ENCODE assay signal across 1 cellular context in the genomic region with DNA sequence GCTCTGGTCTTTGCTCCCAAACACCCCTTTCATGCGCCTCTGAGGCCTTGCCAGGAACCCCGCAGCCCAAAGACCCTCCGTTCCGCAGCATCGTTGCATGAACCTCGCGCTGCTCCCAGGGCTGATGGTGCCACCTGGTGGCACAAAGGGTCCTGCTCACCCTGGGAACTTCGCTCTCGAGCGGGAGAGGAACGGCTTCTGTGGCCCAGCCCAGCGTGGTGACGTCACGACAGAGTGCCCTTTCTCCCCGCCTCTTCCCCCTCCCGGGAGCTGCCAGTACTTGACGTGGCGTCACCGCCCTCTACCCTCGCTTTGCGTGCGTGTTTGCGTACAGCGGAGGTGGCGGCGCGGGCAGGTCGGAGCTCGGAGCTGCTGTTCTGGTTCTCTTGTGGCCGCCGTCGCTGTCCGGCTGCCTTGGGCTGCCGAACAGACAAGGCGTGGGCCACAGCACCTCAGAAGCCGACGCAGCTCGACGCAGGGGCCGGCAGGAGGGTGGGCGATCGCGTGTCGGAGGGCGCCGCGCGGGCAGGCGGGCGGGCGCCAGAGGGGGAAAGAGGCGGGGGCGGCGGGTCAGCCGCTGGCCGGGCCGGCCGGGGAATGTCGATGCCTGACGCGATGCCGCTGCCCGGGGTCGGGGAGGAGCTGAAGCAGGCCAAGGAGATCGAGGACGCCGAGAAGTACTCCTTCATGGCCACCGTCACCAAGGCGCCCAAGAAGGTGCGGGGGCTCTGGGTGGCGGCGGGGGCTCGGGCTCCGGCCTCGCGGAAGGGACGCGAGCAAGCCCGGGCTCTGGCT.
TF ChIP-seq lines count a peak whose summit lies in the region.

A gene (plus strand): TSS at position 310 of the 795 bp plus-strand sequence. CDS start 288 bp downstream, at position 598.

TF ChIP-seq in K562, 482 proteins besides CTCF, POLR2A, EP300 and RAD21 (continued from another document and continues in another):
- TF ChIP-seq, protein P1, sequence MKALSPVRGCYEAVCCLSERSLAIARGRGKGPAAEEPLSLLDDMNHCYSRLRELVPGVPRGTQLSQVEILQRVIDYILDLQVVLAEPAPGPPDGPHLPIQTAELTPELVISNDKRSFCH (CRISPR knock-in tag; IDR thresholded peaks at IDR 0.05), result no peak
- TF ChIP-seq, protein P1 (tag; IDR thresholded peaks at IDR 0.05), result peak; percentile 32
- TF ChIP-seq FOSL1 (tag; conservative IDR thresholded peaks at IDR 0.05) (peak; percentile 61), CEBPB (tag; IDR thresholded peaks at IDR 0.05) (0 out of 2 replicates have a peak, but pooled peaks have one; percentile 16), ZEB2 (IDR thresholded peaks at IDR 0.05) (no peak), KHSRP (IDR thresholded peaks at IDR 0.05) (peak; percentile 96), MECOM (CRISPR knock-in tag; IDR thresholded peaks at IDR 0.05) (no peak), EWSR1 (IDR thresholded peaks at IDR 0.05; ENCODE audit: borderline replicate concordance, low read depth, partially characterized antibody) (no peak), HNRNPL (IDR thresholded peaks at IDR 0.05; ENCODE audit: low read depth, low read length) (0 out of 2 replicates have a peak, but pooled peaks have one; percentile 73), DDX20 (tag; IDR thresholded peaks at IDR 0.05; ENCODE audit: low read depth) (no peak), ETV6 (IDR thresholded peaks at IDR 0.05; ENCODE audit: borderline replicate concordance in 1 of 2, low read depth in 2 of 2, low read length in 1 of 2) (0 out of 4 replicates have a peak, but pooled peaks of 1 of the 2 experiments have one; percentile 25), ETV6 (CRISPR knock-in tag; IDR thresholded peaks at IDR 0.05; ENCODE audit: borderline replicate concordance) (peak; percentile 95), TGIF2 (CRISPR knock-in tag; IDR thresholded peaks at IDR 0.05) (peak; percentile 90; the same call in 1 of the 2 replicates), MTA3 (IDR thresholded peaks at IDR 0.05; ENCODE audit: borderline replicate concordance) (peak; percentile 93), NR2C2 (CRISPR knock-in tag; IDR thresholded peaks at IDR 0.05) (peak; percentile 93), NR2C2 (tag; IDR thresholded peaks at IDR 0.05) (peak; percentile 98), ETS2 (tag; IDR thresholded peaks at IDR 0.05; ENCODE audit: borderline replicate concordance, poor library complexity, severe bottlenecking) (no peak), TOE1 (IDR thresholded peaks at IDR 0.05; ENCODE audit: borderline replicate concordance) (peak; percentile 64; the same call in 1 of the 2 replicates), TOE1 (CRISPR knock-in tag; IDR thresholded peaks at IDR 0.05; ENCODE audit: borderline replicate concordance, low read depth) (no peak), MYC (IDR thresholded peaks at IDR 0.05; ENCODE audit: low read depth, low read length) (peak; percentile 60), MYC (CRISPR knock-in tag; IDR thresholded peaks at IDR 0.05; ENCODE audit: borderline replicate concordance, low read depth) (0 out of 2 replicates have a peak, but pooled peaks have one; percentile 56), EGR1 (conservative IDR thresholded peaks at IDR 0.05) (peak; percentile 99), FOS (IDR thresholded peaks at IDR 0.05; ENCODE audit: extremely low read depth, insufficient read length) (no peak), RBBP5 (IDR thresholded peaks at IDR 0.05; ENCODE audit: borderline replicate concordance, insufficient read depth, low read length, poor library complexity, severe bottlenecking) (peak; percentile 80), YY1 (IDR thresholded peaks at IDR 0.05; ENCODE audit: borderline replicate concordance in 1 of 3, control insufficient read depth in 1 of 3, extremely low read depth in 1 of 3, insufficient read depth in 3 of 3, insufficient read length in 1 of 3, insufficient replicate concordance in 2 of 3, low read depth in 1 of 3, low read length in 2 of 3) (peak; percentile 43 to 96 (median 95)), SIN3A (IDR thresholded peaks at IDR 0.05; ENCODE audit: borderline replicate concordance in 2 of 2, control insufficient read depth in 1 of 2, low read depth in 2 of 2, low read length in 2 of 2) (peak in 1 of 2 experiments; percentile 66; a peak in 1 of 4 replicates), WHSC1 (IDR thresholded peaks at IDR 0.05; ENCODE audit: low read length) (no peak), PML (IDR thresholded peaks at IDR 0.05; ENCODE audit: low read length) (peak; percentile 67), SREBF2 (CRISPR knock-in tag; IDR thresholded peaks at IDR 0.05) (no peak), NBN (IDR thresholded peaks at IDR 0.05; ENCODE audit: low read depth) (peak; percentile 100), TAF15 (IDR thresholded peaks at IDR 0.05; ENCODE audit: low read depth, low read length) (no peak), SOX6 (IDR thresholded peaks at IDR 0.05) (peak; percentile 66), SIN3B (IDR thresholded peaks at IDR 0.05; ENCODE audit: low read depth) (peak; percentile 51), ZKSCAN3 (CRISPR knock-in tag; IDR thresholded peaks at IDR 0.05) (no peak), NFE2L1 (tag; IDR thresholded peaks at IDR 0.05; ENCODE audit: borderline replicate concordance, low read depth) (no peak), POLR2H (tag; IDR thresholded peaks at IDR 0.05; ENCODE audit: low read depth) (peak; percentile 72), TEAD1 (CRISPR knock-in tag; IDR thresholded peaks at IDR 0.05) (peak in 1 of 2 experiments; percentile 74; a peak in 2 of 4 replicates), ZNF79 (CRISPR knock-in tag; IDR thresholded peaks at IDR 0.05; ENCODE audit: low read depth) (no peak), ZNF232 (CRISPR knock-in tag; IDR thresholded peaks at IDR 0.05) (0 out of 2 replicates have a peak, but pooled peaks have one; percentile 50), SPI1 (IDR thresholded peaks at IDR 0.05; ENCODE audit: borderline replicate concordance, low read depth, low read length) (peak; percentile 61; the same call in 1 of the 2 replicates), ARID2 (IDR thresholded peaks at IDR 0.05) (peak; percentile 100), ELF2 (CRISPR knock-in tag; IDR thresholded peaks at IDR 0.05) (0 out of 2 replicates have a peak, but pooled peaks have one; percentile 18), FOXM1 (IDR thresholded peaks at IDR 0.05; ENCODE audit: low read depth) (no peak), FOXM1 (CRISPR knock-in tag; IDR thresholded peaks at IDR 0.05; ENCODE audit: low read depth) (peak; percentile 71; the same call in 1 of the 2 replicates), TBL1XR1 (IDR thresholded peaks at IDR 0.05; ENCODE audit: low read length in 2 of 2) (peak in 1 of 2 experiments; percentile 73; a peak in 1 of 4 replicates), ESRRA (IDR thresholded peaks at IDR 0.05; ENCODE audit: borderline replicate concordance, low read depth) (peak; percentile 80), TEAD4 (IDR thresholded peaks at IDR 0.05; ENCODE audit: low read length) (peak; percentile 11; the same call in 1 of the 2 replicates), TEAD4 (CRISPR knock-in tag; IDR thresholded peaks at IDR 0.05; ENCODE audit: borderline replicate concordance) (peak; percentile 72; the same call in 1 of the 2 replicates), ZNF324 (CRISPR knock-in tag; IDR thresholded peaks at IDR 0.05) (no peak), KDM5B (IDR thresholded peaks at IDR 0.05; ENCODE audit: insufficient replicate concordance, low read depth, low read length) (peak; percentile 86), ZC3H11A (IDR thresholded peaks at IDR 0.05; ENCODE audit: low read depth, low read length) (peak; percentile 31; the same call in 1 of the 2 replicates), CBFA2T3 (IDR thresholded peaks at IDR 0.05) (0 out of 2 replicates have a peak, but pooled peaks have one; percentile 3), BHLHE40 (IDR thresholded peaks at IDR 0.05; ENCODE audit: low read length) (peak; percentile 60), HNRNPK (IDR thresholded peaks at IDR 0.05; ENCODE audit: low read depth, low read length, poor library complexity, severe bottlenecking) (no peak), BCOR (IDR thresholded peaks at IDR 0.05) (no peak), ZNF77 (CRISPR knock-in tag; IDR thresholded peaks at IDR 0.05) (no peak), TCFL5 (CRISPR knock-in tag; conservative IDR thresholded peaks at IDR 0.05) (no peak), FOXJ2 (tag; IDR thresholded peaks at IDR 0.05) (peak; percentile 76)
- TF ChIP-seq, protein P2, sequence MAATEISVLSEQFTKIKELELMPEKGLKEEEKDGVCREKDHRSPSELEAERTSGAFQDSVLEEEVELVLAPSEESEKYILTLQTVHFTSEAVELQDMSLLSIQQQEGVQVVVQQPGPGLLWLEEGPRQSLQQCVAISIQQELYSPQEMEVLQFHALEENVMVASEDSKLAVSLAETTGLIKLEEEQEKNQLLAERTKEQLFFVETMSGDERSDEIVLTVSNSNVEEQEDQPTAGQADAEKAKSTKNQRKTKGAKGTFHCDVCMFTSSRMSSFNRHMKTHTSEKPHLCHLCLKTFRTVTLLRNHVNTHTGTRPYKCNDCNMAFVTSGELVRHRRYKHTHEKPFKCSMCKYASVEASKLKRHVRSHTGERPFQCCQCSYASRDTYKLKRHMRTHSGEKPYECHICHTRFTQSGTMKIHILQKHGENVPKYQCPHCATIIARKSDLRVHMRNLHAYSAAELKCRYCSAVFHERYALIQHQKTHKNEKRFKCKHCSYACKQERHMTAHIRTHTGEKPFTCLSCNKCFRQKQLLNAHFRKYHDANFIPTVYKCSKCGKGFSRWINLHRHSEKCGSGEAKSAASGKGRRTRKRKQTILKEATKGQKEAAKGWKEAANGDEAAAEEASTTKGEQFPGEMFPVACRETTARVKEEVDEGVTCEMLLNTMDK (IDR thresholded peaks at IDR 0.05; ENCODE audit: borderline replicate concordance, insufficient read depth, low read depth, low read length, poor library complexity, severe bottlenecking), result peak; percentile 1
- TF ChIP-seq, protein P3, sequence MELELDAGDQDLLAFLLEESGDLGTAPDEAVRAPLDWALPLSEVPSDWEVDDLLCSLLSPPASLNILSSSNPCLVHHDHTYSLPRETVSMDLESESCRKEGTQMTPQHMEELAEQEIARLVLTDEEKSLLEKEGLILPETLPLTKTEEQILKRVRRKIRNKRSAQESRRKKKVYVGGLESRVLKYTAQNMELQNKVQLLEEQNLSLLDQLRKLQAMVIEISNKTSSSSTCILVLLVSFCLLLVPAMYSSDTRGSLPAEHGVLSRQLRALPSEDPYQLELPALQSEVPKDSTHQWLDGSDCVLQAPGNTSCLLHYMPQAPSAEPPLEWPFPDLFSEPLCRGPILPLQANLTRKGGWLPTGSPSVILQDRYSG (tag; conservative IDR thresholded peaks at IDR 0.05; ENCODE audit: low read depth), result peak; percentile 74; the same call in 1 of the 2 replicates
- TF ChIP-seq, protein P4, sequence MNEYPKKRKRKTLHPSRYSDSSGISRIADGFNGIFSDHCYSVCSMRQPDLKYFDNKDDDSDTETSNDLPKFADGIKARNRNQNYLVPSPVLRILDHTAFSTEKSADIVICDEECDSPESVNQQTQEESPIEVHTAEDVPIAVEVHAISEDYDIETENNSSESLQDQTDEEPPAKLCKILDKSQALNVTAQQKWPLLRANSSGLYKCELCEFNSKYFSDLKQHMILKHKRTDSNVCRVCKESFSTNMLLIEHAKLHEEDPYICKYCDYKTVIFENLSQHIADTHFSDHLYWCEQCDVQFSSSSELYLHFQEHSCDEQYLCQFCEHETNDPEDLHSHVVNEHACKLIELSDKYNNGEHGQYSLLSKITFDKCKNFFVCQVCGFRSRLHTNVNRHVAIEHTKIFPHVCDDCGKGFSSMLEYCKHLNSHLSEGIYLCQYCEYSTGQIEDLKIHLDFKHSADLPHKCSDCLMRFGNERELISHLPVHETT (CRISPR knock-in tag; conservative IDR thresholded peaks at IDR 0.05 in 1 of 2, IDR thresholded peaks at IDR 0.05 in 1 of 2), result peak in 1 of 2 experiments; percentile 75; a peak in 2 of 4 replicates
- TF ChIP-seq, protein P5, sequence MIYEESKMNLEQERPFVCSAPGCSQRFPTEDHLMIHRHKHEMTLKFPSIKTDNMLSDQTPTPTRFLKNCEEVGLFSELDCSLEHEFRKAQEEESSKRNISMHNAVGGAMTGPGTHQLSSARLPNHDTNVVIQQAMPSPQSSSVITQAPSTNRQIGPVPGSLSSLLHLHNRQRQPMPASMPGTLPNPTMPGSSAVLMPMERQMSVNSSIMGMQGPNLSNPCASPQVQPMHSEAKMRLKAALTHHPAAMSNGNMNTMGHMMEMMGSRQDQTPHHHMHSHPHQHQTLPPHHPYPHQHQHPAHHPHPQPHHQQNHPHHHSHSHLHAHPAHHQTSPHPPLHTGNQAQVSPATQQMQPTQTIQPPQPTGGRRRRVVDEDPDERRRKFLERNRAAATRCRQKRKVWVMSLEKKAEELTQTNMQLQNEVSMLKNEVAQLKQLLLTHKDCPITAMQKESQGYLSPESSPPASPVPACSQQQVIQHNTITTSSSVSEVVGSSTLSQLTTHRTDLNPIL (CRISPR knock-in tag; IDR thresholded peaks at IDR 0.05), result no peak
- TF ChIP-seq, protein P6, sequence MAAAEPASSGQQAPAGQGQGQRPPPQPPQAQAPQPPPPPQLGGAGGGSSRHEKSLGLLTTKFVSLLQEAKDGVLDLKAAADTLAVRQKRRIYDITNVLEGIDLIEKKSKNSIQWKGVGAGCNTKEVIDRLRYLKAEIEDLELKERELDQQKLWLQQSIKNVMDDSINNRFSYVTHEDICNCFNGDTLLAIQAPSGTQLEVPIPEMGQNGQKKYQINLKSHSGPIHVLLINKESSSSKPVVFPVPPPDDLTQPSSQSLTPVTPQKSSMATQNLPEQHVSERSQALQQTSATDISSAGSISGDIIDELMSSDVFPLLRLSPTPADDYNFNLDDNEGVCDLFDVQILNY (CRISPR knock-in tag; IDR thresholded peaks at IDR 0.05), result peak; percentile 93
- TF ChIP-seq, protein P7, sequence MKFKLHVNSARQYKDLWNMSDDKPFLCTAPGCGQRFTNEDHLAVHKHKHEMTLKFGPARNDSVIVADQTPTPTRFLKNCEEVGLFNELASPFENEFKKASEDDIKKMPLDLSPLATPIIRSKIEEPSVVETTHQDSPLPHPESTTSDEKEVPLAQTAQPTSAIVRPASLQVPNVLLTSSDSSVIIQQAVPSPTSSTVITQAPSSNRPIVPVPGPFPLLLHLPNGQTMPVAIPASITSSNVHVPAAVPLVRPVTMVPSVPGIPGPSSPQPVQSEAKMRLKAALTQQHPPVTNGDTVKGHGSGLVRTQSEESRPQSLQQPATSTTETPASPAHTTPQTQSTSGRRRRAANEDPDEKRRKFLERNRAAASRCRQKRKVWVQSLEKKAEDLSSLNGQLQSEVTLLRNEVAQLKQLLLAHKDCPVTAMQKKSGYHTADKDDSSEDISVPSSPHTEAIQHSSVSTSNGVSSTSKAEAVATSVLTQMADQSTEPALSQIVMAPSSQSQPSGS (CRISPR knock-in tag; IDR thresholded peaks at IDR 0.05), result peak; percentile 87; the same call in 1 of the 2 replicates
- TF ChIP-seq, protein P8, sequence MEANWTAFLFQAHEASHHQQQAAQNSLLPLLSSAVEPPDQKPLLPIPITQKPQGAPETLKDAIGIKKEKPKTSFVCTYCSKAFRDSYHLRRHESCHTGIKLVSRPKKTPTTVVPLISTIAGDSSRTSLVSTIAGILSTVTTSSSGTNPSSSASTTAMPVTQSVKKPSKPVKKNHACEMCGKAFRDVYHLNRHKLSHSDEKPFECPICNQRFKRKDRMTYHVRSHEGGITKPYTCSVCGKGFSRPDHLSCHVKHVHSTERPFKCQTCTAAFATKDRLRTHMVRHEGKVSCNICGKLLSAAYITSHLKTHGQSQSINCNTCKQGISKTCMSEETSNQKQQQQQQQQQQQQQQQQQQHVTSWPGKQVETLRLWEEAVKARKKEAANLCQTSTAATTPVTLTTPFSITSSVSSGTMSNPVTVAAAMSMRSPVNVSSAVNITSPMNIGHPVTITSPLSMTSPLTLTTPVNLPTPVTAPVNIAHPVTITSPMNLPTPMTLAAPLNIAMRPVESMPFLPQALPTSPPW (CRISPR knock-in tag; IDR thresholded peaks at IDR 0.05), result peak; percentile 98
